In genomic region chr20:34713194-34713943, GRCh38 we compare ENCODE assay signal across 9 cellular contexts. TPM values are rescaled to one million over a fixed set of nuclear protein-coding genes. Genes with fewer than 3 reads are reported as not detected.
DNase-seq lines count a peak whose midpoint lies in the region; ATAC-seq and TF ChIP-seq lines count a peak whose summit lies in the region.
"Had no signal": no experiment of that assay in that cellular context is flagged by ENCODE, and none has a peak within 500 bp of the region (broad histone marks: within the 10 kb centered on the region; RNA-seq: fewer than 3 reads in every experiment).

No MANE protein-coding gene starts in this region.

- H3K4me3 Mint-ChIP-seq in mesothelial cell of epicardium (no peak overlapping the region), endothelial cell (ENCODE audit: unreplicated experiment) (no peak overlapping the region)

- in situ Hi-C loops in KBM-7 (cut with MboI; ENCODE audit: low pct_unique_long_range_greater_than_20kb, low sequenced_read_pairs), result loop anchor here (25.0 kb wide), 1 partner anchor 401 kb away; the partner anchor contains the start of gene AHCY
- in situ Hi-C loops in astrocyte of the cerebellum (cut with HindIII; ENCODE audit: low sequenced_read_pairs), result no loop called here

- ATAC-seq in GM18858 (IDR thresholded peaks at IDR 0.05; ENCODE audit: unreplicated experiment), result no peak
- ATAC-seq in HG02798 (IDR thresholded peaks at IDR 0.05; ENCODE audit: poor library complexity, unreplicated experiment), result no peak

- DNase-seq in DMS 273 treated with DMSO at 0.1 percent for 48 hours (lab: John Stamatoyannopoulos, UW) (peak; percentile 70), KBM-7 (peak; percentile 77), astrocyte of the cerebellum (ENCODE audit: low read depth) (peak; percentile 96), mesothelial cell of epicardium (ENCODE audit: low spot score in 2 of 2, unreplicated experiment in 2 of 2) (no peak), endothelial cell (ENCODE audit: low spot score) (no peak), NCI-H2196 treated with DMSO at 0.1 percent for 48 hours (lab: John Stamatoyannopoulos, UW; ENCODE audit: unreplicated experiment) (no peak)
- DNase-seq: esophagus squamous epithelium had no signal

- peaks cover 18% of the 10 kb centered on the region for H3K4me1 Mint-ChIP-seq in mesothelial cell of epicardium
- H3K4me1 Mint-ChIP-seq in endothelial cell (ENCODE audit: unreplicated experiment), result peaks cover 10% of the 10 kb centered on the region

- H3K9me3 Mint-ChIP-seq in mesothelial cell of epicardium, result no peaks in the 10 kb centered on the region
- no peaks in the 10 kb centered on the region for H3K9me3 Mint-ChIP-seq in endothelial cell (ENCODE audit: unreplicated experiment)

- no peak overlapping the region for H3K4me3 ChIP-seq in astrocyte of the cerebellum (ENCODE audit: low read depth, low read length)
- H3K4me3 ChIP-seq: esophagus squamous epithelium had no signal

- H3K27me3 Mint-ChIP-seq in mesothelial cell of epicardium (ENCODE audit: low read depth) (peaks cover 14% of the 10 kb centered on the region), endothelial cell (ENCODE audit: unreplicated experiment) (peaks cover 8% of the 10 kb centered on the region)

- H3K27ac Mint-ChIP-seq in mesothelial cell of epicardium, result peak overlapping the region; percentile 82
- H3K27ac Mint-ChIP-seq in endothelial cell (ENCODE audit: unreplicated experiment), result no peak overlapping the region

- peaks cover 19% of the 10 kb centered on the region for H3K36me3 Mint-ChIP-seq in mesothelial cell of epicardium
- H3K36me3 Mint-ChIP-seq in endothelial cell (ENCODE audit: low read depth, unreplicated experiment), result peaks cover 28% of the 10 kb centered on the region

- TF ChIP-seq CTCF in astrocyte of the cerebellum (IDR thresholded peaks at IDR 0.05; ENCODE audit: low read depth, low read length, missing control alignments) (no peak), mesothelial cell of epicardium (IDR thresholded peaks at IDR 0.05; ENCODE audit: unreplicated experiment) (no peak), endothelial cell (IDR thresholded peaks at IDR 0.05; ENCODE audit: unreplicated experiment) (no peak)

RNA-seq across cellular contexts. Expression of gene TP53INP2, which starts 9.2 kb away (rescaled TPM):
- 11.8 to 13.1 TPM (median 12.0 TPM) in 3 replicates for total RNA-seq in mesothelial cell of epicardium
- 68.5 TPM for total RNA-seq in endothelial cell (ENCODE audit: unreplicated experiment)

RNA-seq across cellular contexts. Expression of gene PIGU, which starts 36.5 kb away (rescaled TPM):
- total RNA-seq in mesothelial cell of epicardium (31.7 to 34.1 TPM (median 32.6 TPM) in 3 replicates), endothelial cell (ENCODE audit: unreplicated experiment) (16.5 TPM)

Comparison
In these comparisons a context has a peak if more than half of its experiments do, and no peak if none do; other contexts are left out.
1. DNase-seq: peak in DMS 273 treated with DMSO at 0.1 percent for 48 hours (single experiment), KBM-7 (single experiment) and astrocyte of the cerebellum (single experiment); none in mesothelial cell of epicardium (0 of 2), endothelial cell (single experiment) and NCI-H2196 treated with DMSO at 0.1 percent for 48 hours (single experiment).